8 cellular contexts compared by ENCODE assay signal in the genomic region with DNA sequence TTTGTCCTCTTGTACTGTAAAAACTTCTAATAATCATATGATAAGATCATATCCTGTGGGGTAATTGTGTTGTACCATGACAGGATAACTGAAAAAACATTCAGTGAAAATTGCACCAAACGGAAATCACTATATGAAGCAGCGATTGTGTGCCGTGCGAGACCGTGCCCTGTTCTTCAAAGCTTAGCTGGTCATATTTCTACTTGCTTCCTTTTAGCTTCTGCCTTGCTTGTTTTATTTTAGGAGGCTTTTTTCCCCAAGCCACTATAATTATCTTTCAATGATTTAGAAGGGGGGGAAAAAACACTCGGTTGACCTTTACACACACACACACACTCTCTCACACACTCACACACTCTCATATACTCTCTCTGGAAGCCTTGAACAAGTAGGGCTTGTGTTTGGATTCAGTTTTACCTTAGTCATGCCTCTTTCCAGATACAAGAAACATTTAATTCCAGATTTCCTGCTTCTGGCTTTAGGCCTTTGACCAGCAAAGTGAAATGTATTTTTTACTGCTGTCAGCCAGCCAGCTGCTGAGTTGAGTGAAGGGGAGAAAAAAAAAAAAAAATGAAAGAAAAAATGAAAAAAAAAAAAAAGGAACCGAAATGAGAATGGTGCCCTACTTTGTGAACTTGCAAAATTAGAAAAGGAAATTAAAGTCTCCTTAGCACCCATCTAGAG.
DNase-seq lines count a peak whose midpoint lies in the region; ATAC-seq and TF ChIP-seq lines count a peak whose summit lies in the region.

No MANE protein-coding gene starts in this region.

- H3K4me1 ChIP-seq in Panc1 (ENCODE audit: control insufficient read depth, insufficient read depth, low read length), result peaks cover 36% of the 10 kb centered on the region
- H3K4me1 ChIP-seq in mesendoderm (ENCODE audit: control insufficient read depth, low read depth, low read length), result no peaks in the 10 kb centered on the region
- H3K4me1 ChIP-seq in urinary bladder (ENCODE audit: insufficient read depth), result peaks cover 4% of the 10 kb centered on the region

- POLR2A ChIA-PET in Panc1 (lab: Charles Lee), result interaction anchor here (0.6 kb wide), 2 partner anchors 40 to 426 kb away, joined by 3 to 4 read pairs; no protein-coding TSS in a partner anchor

- peak overlapping the region; percentile 84 for H3K27ac ChIP-seq in Panc1 (ENCODE audit: low read length)
- no peak overlapping the region for H3K27ac ChIP-seq in mesendoderm (ENCODE audit: low read depth, low read length)
- peak overlapping the region; percentile 84 for H3K27ac ChIP-seq in urinary bladder (ENCODE audit: low read depth)

- H3K23ac ChIP-seq in mesendoderm (ENCODE audit: low read length), result no peak overlapping the region

- H3K56ac ChIP-seq in mesendoderm (ENCODE audit: low read length), result no peak overlapping the region

- peaks cover 83% of the 10 kb centered on the region for H3K4me1 Mint-ChIP-seq in HFFc6 (ENCODE audit: low read depth)

- H3K4ac ChIP-seq in mesendoderm (ENCODE audit: low read depth, low read length), result peak overlapping the region; percentile 12

- ATAC-seq in GM18499 (IDR thresholded peaks at IDR 0.05; ENCODE audit: insufficient read depth, unreplicated experiment), result peak; percentile 31
- ATAC-seq in Panc1, result peak; percentile 59

- no peak overlapping the region for H2AK5ac ChIP-seq in mesendoderm (ENCODE audit: low read length)

- H3K4me2 ChIP-seq in mesendoderm (ENCODE audit: low read length), result no peak overlapping the region

- CTCF ChIA-PET in Panc1 (lab: Charles Lee), result no interaction called here

- H2BK5ac ChIP-seq in mesendoderm (ENCODE audit: low read length), result no peak overlapping the region

- H3K9me3 ChIP-seq in Panc1 (ENCODE audit: control insufficient read depth, insufficient read depth, low read depth, low read length), result no peaks in the 10 kb centered on the region

- TF ChIP-seq CTCF in HFFc6 (IDR thresholded peaks at IDR 0.05) (no peak), Panc1 (IDR thresholded peaks at IDR 0.05) (no peak)

- DNase-seq in HFFc6 (peak; percentile 51), Panc1 (ENCODE audit: low read depth, low spot score) (no peak), mesendoderm (no peak), NCI-H2029 (lab: John Stamatoyannopoulos, UW) (no peak), NCI-H526 (lab: John Stamatoyannopoulos, UW) (no peak)
- DNase-seq in central memory CD4-positive, alpha-beta T cell, result peak; percentile 61

- WGBS in mesendoderm (ENCODE audit: extremely low coverage, insufficient coverage, low lambda C conversion rate), result no CpG with 5 or more reads among the region's 7 CpGs
- WGBS in urinary bladder, result 6% methylated on average over 7 of the region's 7 CpGs

- H3K9me3 Mint-ChIP-seq in HFFc6, result peaks cover 4% of the 10 kb centered on the region; the same call in 1 of the 2 replicates

- no peaks in the 10 kb centered on the region for H3K79me1 ChIP-seq in mesendoderm (ENCODE audit: low read length)

- H4K5ac ChIP-seq in mesendoderm (ENCODE audit: low read length), result no peak overlapping the region

- peaks cover 16% of the 10 kb centered on the region for H3K27me3 Mint-ChIP-seq in HFFc6 (ENCODE audit: insufficient read depth)

- H3K4me3 Mint-ChIP-seq in HFFc6, result peak overlapping the region; percentile 1

- in situ Hi-C loops in Panc1 (cut with HindIII; ENCODE audit: low pct_unique_long_range_greater_than_20kb, low sequenced_read_pairs), result no loop called here

- H3K4me3 ChIP-seq in Panc1 (ENCODE audit: low read depth in 2 of 2, low read length in 2 of 2) (no peak overlapping the region), mesendoderm (ENCODE audit: low read length) (no peak overlapping the region), urinary bladder (ENCODE audit: low read depth, low read length) (no peak overlapping the region)

- H3K36me3 ChIP-seq in Panc1 (ENCODE audit: control insufficient read depth, insufficient read depth, low read length) (peaks cover 7% of the 10 kb centered on the region), mesendoderm (ENCODE audit: control insufficient read depth, insufficient read depth, low read length) (no peaks in the 10 kb centered on the region), urinary bladder (ENCODE audit: insufficient read depth) (no peaks in the 10 kb centered on the region)

- H3K27me3 ChIP-seq in Panc1 (ENCODE audit: control insufficient read depth, insufficient read depth, low read length), result no peaks in the 10 kb centered on the region
- H3K27me3 ChIP-seq in mesendoderm (ENCODE audit: insufficient read depth, low read length, poor library complexity), result no peaks in the 10 kb centered on the region

- peaks cover 59% of the 10 kb centered on the region for H3K36me3 Mint-ChIP-seq in HFFc6 (ENCODE audit: low read depth)

- H3K9ac ChIP-seq in mesendoderm (ENCODE audit: low read length), result no peak overlapping the region

- no peak overlapping the region for H3K18ac ChIP-seq in mesendoderm (ENCODE audit: low read length)

- H4K8ac ChIP-seq in mesendoderm (ENCODE audit: low read depth, low read length), result no peak overlapping the region

- no TSS peak for BruUV-seq in Panc1 (replicated peaks; lab: Mats Ljungman, UMichigan)

- H3K27ac Mint-ChIP-seq in HFFc6, result peak overlapping the region; percentile 98

- no peak overlapping the region for H2BK15ac ChIP-seq in mesendoderm (replicated peaks; ENCODE audit: low read depth)

- no peaks in the 10 kb centered on the region for H3K79me2 ChIP-seq in mesendoderm (ENCODE audit: control insufficient read depth, insufficient read depth, low read length)

- H2BK120ac ChIP-seq in mesendoderm (ENCODE audit: low read depth, low read length), result no peak overlapping the region

- intact Hi-C loops in Panc1 (cut with micrococcal nuclease; ENCODE audit: unreplicated experiment), result no loop called here

Comparison
In these comparisons a context has a peak if more than half of its experiments do, and no peak if none do; other contexts are left out.
1. DNase-seq: peak in HFFc6 (single experiment) and central memory CD4-positive, alpha-beta T cell (single experiment); none in Panc1 (single experiment), mesendoderm (single experiment), NCI-H2029 (single experiment) and NCI-H526 (0 of 2).